ENCODE assay signal across 8 cellular contexts in genomic region chr11:33257897-33258630, GRCh38. TPM values are rescaled to one million over a fixed set of nuclear protein-coding genes. Genes with fewer than 3 reads are reported as not detected.
DNase-seq lines count a peak whose midpoint lies in the region; ATAC-seq, FAIRE-seq and TF ChIP-seq lines count a peak whose summit lies in the region.

No MANE protein-coding gene starts in this region.

- H3K27me3 ChIP-seq in bronchial epithelial cell (ENCODE audit: control insufficient read depth, insufficient read depth, low read length): no peaks in the 10 kb centered on the region

- H3K27ac Mint-ChIP-seq in WTC11: peak overlapping the region; percentile 99

- H3K27me3 Mint-ChIP-seq in WTC11 (ENCODE audit: low read depth): no peaks in the 10 kb centered on the region; the same call in 1 of the 2 replicates

- peak overlapping the region; percentile 91 for H3K4me3 Mint-ChIP-seq in WTC11

- POLR2A ChIA-PET in A549 (lab: Yijun Ruan, JAX) (no interaction called here), WTC11 (lab: Charles Lee) (interaction anchor here (1.7 kb wide), 1 partner anchor 98 kb away, joined by 7 read pairs; no protein-coding TSS in a partner anchor)

- peaks cover 6% of the 10 kb centered on the region for H3K9me3 Mint-ChIP-seq in WTC11

- no peak for TF ChIP-seq RAD21 in A549 (conservative IDR thresholded peaks at IDR 0.05 in 1 of 2, IDR thresholded peaks at IDR 0.05 in 1 of 2)

- peak; percentile 38 for TF ChIP-seq POLR2A in A549 (IDR thresholded peaks at IDR 0.05; ENCODE audit: low read length)

- H3K4me1 Mint-ChIP-seq in WTC11: peaks cover 40% of the 10 kb centered on the region

- H3K4me2 ChIP-seq in A549: peak overlapping the region; percentile 90

- H3K9me3 ChIP-seq in A549: no peaks in the 10 kb centered on the region

- H3K36me3 ChIP-seq in bronchial epithelial cell (ENCODE audit: control insufficient read depth, insufficient read depth, low read length): no peaks in the 10 kb centered on the region

- peak; percentile 16; the same call in 1 of the 3 replicates for TF ChIP-seq CTCF in A549 (IDR thresholded peaks at IDR 0.05)
- no peak for TF ChIP-seq CTCF in WTC11 (IDR thresholded peaks at IDR 0.05)
- peak; percentile 46 for TF ChIP-seq CTCF in bronchial epithelial cell (IDR thresholded peaks at IDR 0.05; ENCODE audit: insufficient read depth, low read length, severe bottlenecking)

- DNase-seq in A549 (ENCODE audit: low read depth in 1 of 2, low spot score in 1 of 2) (peak; percentile 48 to 87), NCI-H2171 (lab: John Stamatoyannopoulos, UW) (peak; percentile 91), WTC11 (ENCODE audit: low spot score) (peak; percentile 74), bronchial epithelial cell (ENCODE audit: low read depth) (peak; percentile 71), iris pigment epithelial cell (ENCODE audit: low read depth) (peak; percentile 88)
- peak; percentile 57 to 58 for DNase-seq in stimulated activated CD4-positive, alpha-beta T cell treated with anti-CD3 and anti-CD28 coated beads, Interleukin-12 subunit alpha, Interleukin-12 subunit beta, amount 100 ng/mL, for 24 hours (ENCODE audit: low read depth in 2 of 2)

- H3K4me1 ChIP-seq in A549: peaks cover 27% of the 10 kb centered on the region

- H3K27ac ChIP-seq in A549: peak overlapping the region; percentile 99 to 100

- peak overlapping the region; percentile 94 for H3K4me3 ChIP-seq in A549
- H3K4me3 ChIP-seq in bronchial epithelial cell (ENCODE audit: low read depth, low read length): peak overlapping the region; percentile 99

- 0 out of 2 replicates have a peak, but pooled peaks cover 3% of the 10 kb centered on the region for H3K36me3 Mint-ChIP-seq in WTC11

- ATAC-seq in A549 (peak; percentile 72 to 77), GM18858 (IDR thresholded peaks at IDR 0.05; ENCODE audit: unreplicated experiment) (peak; percentile 20), HG03095 (IDR thresholded peaks at IDR 0.05; ENCODE audit: unreplicated experiment) (peak; percentile 31), WTC11 (peak; percentile 28)

- FAIRE-seq in A549 (lab: Jason Lieb, UNC) (no peak), bronchial epithelial cell (lab: Jason Lieb, UNC) (no peak)

- CTCF ChIA-PET in A549 (lab: Yijun Ruan, JAX): interaction anchor here (1.3 kb wide), 1 partner anchor 11 kb away, joined by 6 read pairs; no protein-coding TSS in a partner anchor
- CTCF ChIA-PET in WTC11 (lab: Charles Lee): no interaction called here

- WGBS in A549 (ENCODE audit: missing lambda C conversion rate): 2% methylated on average over 38 of the region's 83 CpGs

- TF ChIP-seq EP300 in A549 (IDR thresholded peaks at IDR 0.05): no peak

TF ChIP-seq in A549, 52 proteins besides CTCF, POLR2A, EP300 and RAD21 (continues in another document):
- TF ChIP-seq GATA3 (IDR thresholded peaks at IDR 0.05; ENCODE audit: borderline replicate concordance): peak; percentile 12; the same call in 1 of the 2 replicates
- 0 out of 2 replicates have a peak, but pooled peaks have one; percentile 22 for TF ChIP-seq RFX5 (IDR thresholded peaks at IDR 0.05)
- 0 out of 2 replicates have a peak, but pooled peaks have one; percentile 43 for TF ChIP-seq HES2 (IDR thresholded peaks at IDR 0.05)
- TF ChIP-seq ZFP36 (IDR thresholded peaks at IDR 0.05; ENCODE audit: borderline replicate concordance, partially characterized antibody): no peak
- 0 out of 2 replicates have a peak, but pooled peaks have one; percentile 18 for TF ChIP-seq ESRRA (IDR thresholded peaks at IDR 0.05; ENCODE audit: borderline replicate concordance, low read length)
- no peak; the same call in 2 of the 3 replicates for TF ChIP-seq BCL3 (IDR thresholded peaks at IDR 0.05)
- no peak for TF ChIP-seq FOSL2 (IDR thresholded peaks at IDR 0.05)
- peak; percentile 35; the same call in 1 of the 2 replicates for TF ChIP-seq FOSL2 (CRISPR knock-in tag; IDR thresholded peaks at IDR 0.05)
- no peak; the same call in 1 of the 2 replicates for TF ChIP-seq MAZ (IDR thresholded peaks at IDR 0.05; ENCODE audit: borderline replicate concordance, low read depth, low read length)
- peak; percentile 98 to 99 for TF ChIP-seq CEBPB (IDR thresholded peaks at IDR 0.05)
- TF ChIP-seq JUN (IDR thresholded peaks at IDR 0.05): peak; percentile 44 to 80; a peak in 3 of 5 replicates
- 0 out of 2 replicates have a peak, but pooled peaks have one; percentile 11 for TF ChIP-seq MYC (IDR thresholded peaks at IDR 0.05; ENCODE audit: borderline replicate concordance, low read length)
- no peak for TF ChIP-seq CBX2 (IDR thresholded peaks at IDR 0.05; ENCODE audit: borderline replicate concordance, low read depth)
- peak; percentile 66; the same call in 1 of the 2 replicates for TF ChIP-seq PHF8 (IDR thresholded peaks at IDR 0.05; ENCODE audit: borderline replicate concordance, low read depth)
- TF ChIP-seq MAX (IDR thresholded peaks at IDR 0.05): peak; percentile 71

TF ChIP-seq in WTC11, 78 proteins besides CTCF, POLR2A, EP300 and RAD21 (continues in another document):
- TF ChIP-seq GABPB1 (CRISPR knock-in tag; IDR thresholded peaks at IDR 0.05) (no peak; the same call in 1 of the 2 replicates), ZNF232 (CRISPR knock-in tag; IDR thresholded peaks at IDR 0.05) (0 out of 2 replicates have a peak, but pooled peaks have one; percentile 54), NR1H2 (CRISPR knock-in tag; IDR thresholded peaks at IDR 0.05) (no peak), ZNF138 (CRISPR knock-in tag; conservative IDR thresholded peaks at IDR 0.05) (no peak), CDX4 (CRISPR knock-in tag; IDR thresholded peaks at IDR 0.05; ENCODE audit: borderline replicate concordance) (no peak), ZNF423 (CRISPR knock-in tag; IDR thresholded peaks at IDR 0.05) (no peak), GRHL2 (CRISPR knock-in tag; IDR thresholded peaks at IDR 0.05; ENCODE audit: insufficient replicate concordance, severe bottlenecking) (no peak), SMAD3 (CRISPR knock-in tag; IDR thresholded peaks at IDR 0.05; ENCODE audit: borderline replicate concordance) (peak; percentile 83; the same call in 1 of the 2 replicates), NFATC4 (CRISPR knock-in tag; IDR thresholded peaks at IDR 0.05) (no peak), EMX1 (CRISPR knock-in tag; IDR thresholded peaks at IDR 0.05) (0 out of 2 replicates have a peak, but pooled peaks have one; percentile 11), ARID4B (CRISPR knock-in tag; IDR thresholded peaks at IDR 0.05; ENCODE audit: borderline replicate concordance) (no peak; the same call in 1 of the 2 replicates), PREB (CRISPR knock-in tag; IDR thresholded peaks at IDR 0.05; ENCODE audit: borderline replicate concordance) (no peak), CBFB (CRISPR knock-in tag; IDR thresholded peaks at IDR 0.05; ENCODE audit: low read depth) (no peak)

RNA-seq across cellular contexts. Expression of gene HIPK3, which starts 0.9 kb away (rescaled TPM):
- polyA plus RNA-seq in A549 (2011; rRNA removed) (31.6 and 37.5 TPM in 2 replicates), A549 (2017; fragmentation: RNase III; extraction: RNeasy Plus Mini Kit Qiagen cat#74134 plus additional on column Dnase treatment) (12.7 to 15.7 TPM (median 15.1 TPM) in 3 replicates)
- polyA plus RNA-seq in A549 (2012; cell fraction: cytosol; rRNA removed): 5.3 and 7.1 TPM in 2 replicates
- polyA plus RNA-seq in A549 (2012; cell fraction: nucleus; rRNA removed): 4.5 and 6.0 TPM in 2 replicates
- 93.0 and 111 TPM in 2 replicates for polyA minus RNA-seq in A549 (2011; rRNA and poly(A)+ RNA removed)
- total RNA-seq in WTC11 (2021) (18.9 to 24.1 TPM (median 21.2 TPM) in 3 replicates), bronchial epithelial cell (72.5 and 100 TPM in 2 replicates)

Comparison
In these comparisons a context has a peak if more than half of its experiments do, and no peak if none do; other contexts are left out.
1. Peak in every context shown above with its lines: DNase-seq, ATAC-seq, H3K4me3 ChIP-seq and H3K27ac ChIP-seq.
2. ATAC-seq: peak in every context shown above with its lines; median percentile 74 in A549; 31 in HG03095; 28 in WTC11; 20 in GM18858.